Comparison of ENCODE assay signal across 11 cellular contexts in the genomic region with DNA sequence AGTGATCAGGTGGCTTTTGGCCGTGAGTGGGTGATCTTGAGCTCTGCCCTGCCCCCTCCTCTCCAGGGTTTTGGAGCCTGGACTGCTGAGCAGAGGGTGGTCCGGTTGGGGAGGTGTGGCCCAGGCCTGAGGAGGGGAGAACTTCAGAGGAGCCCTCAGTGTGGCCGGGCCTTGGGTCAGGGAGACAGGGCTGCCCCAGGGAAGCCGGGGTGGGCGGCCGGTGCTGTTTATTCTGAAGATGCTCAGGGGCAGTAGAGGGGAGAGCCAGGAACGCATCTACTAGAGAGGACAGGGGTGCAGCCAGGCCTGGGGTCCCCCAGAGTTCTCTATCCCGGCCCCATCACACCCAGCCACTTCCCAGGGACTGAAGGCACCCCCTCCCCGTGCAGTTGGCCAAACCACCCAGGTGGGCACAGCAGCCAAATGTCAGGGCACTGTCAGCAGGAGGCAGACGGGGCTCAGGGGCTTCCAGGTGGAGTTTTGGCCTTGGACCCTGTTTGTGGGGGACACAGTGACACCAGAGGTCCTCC. TPM values are rescaled to one million over a fixed set of nuclear protein-coding genes. Genes with fewer than 3 reads are reported as not detected.
DNase-seq lines count a peak whose midpoint lies in the region; ATAC-seq lines count a peak whose summit lies in the region.
"Had no signal": no experiment of that assay in that cellular context is flagged by ENCODE, and none has a peak within 500 bp of the region (broad histone marks: within the 10 kb centered on the region; RNA-seq: fewer than 3 reads in every experiment).

No MANE protein-coding gene starts in this region.

- POLR2A ChIA-PET in activated CD4-positive, alpha-beta memory T cell treated with anti-CD3 and anti-CD28 coated beads for 36 hours (lab: Charles Lee), result no interaction called here

- H3K4me1 Mint-ChIP-seq in activated CD4-positive, alpha-beta memory T cell treated with anti-CD3 and anti-CD28 coated beads for 36 hours (ENCODE audit: low read depth), result peaks cover 7% of the 10 kb centered on the region
- peaks cover 15 to 24% of the 10 kb centered on the region in 2 donors for H3K4me1 Mint-ChIP-seq in immature natural killer cell

- peak overlapping the region; percentile 20 for H3K4me3 Mint-ChIP-seq in activated CD4-positive, alpha-beta memory T cell treated with anti-CD3 and anti-CD28 coated beads for 36 hours
- peak overlapping the region; percentile 60 to 87 (median 78) for H3K4me3 Mint-ChIP-seq in immature natural killer cell

- peaks cover 17% of the 10 kb centered on the region for H3K27me3 Mint-ChIP-seq in activated CD4-positive, alpha-beta memory T cell treated with anti-CD3 and anti-CD28 coated beads for 36 hours
- peaks cover 4 to 9% (median 4%) of the 10 kb centered on the region in 3 donors for H3K27me3 Mint-ChIP-seq in immature natural killer cell (ENCODE audit: low read depth in 3 of 3)

- no peak for ATAC-seq in HG02610 (IDR thresholded peaks at IDR 0.05; ENCODE audit: unreplicated experiment)

- H3K4me3 ChIP-seq in ACC112 (ENCODE audit: low read depth, low read length), result peak overlapping the region; percentile 83
- peak overlapping the region; percentile 48 for H3K4me3 ChIP-seq in HAP-1
- H3K4me3 ChIP-seq: lung had no signal

- H2AFZ ChIP-seq in ACC112 (ENCODE audit: low read length, unreplicated experiment), result no peak overlapping the region

- H3K79me2 ChIP-seq in ACC112 (ENCODE audit: control insufficient read depth, insufficient read depth, low read length, unreplicated experiment), result no peaks in the 10 kb centered on the region

- peaks cover 14% of the 10 kb centered on the region; the same call in 1 of the 2 replicates for H3K27me3 ChIP-seq in ACC112 (ENCODE audit: insufficient read depth, low read length)
- H3K27me3 ChIP-seq in HAP-1 (ENCODE audit: low read depth), result no peaks in the 10 kb centered on the region

- H3K9me3 Mint-ChIP-seq in activated CD4-positive, alpha-beta memory T cell treated with anti-CD3 and anti-CD28 coated beads for 36 hours, result no peaks in the 10 kb centered on the region
- H3K9me3 Mint-ChIP-seq in immature natural killer cell, result no peaks in the 10 kb centered on the region

- in situ Hi-C loops in HAP-1 (cut with MboI; ENCODE audit: low sequenced_read_pairs), result no loop called here

- DNase-seq in HAP-1 (ENCODE audit: low spot score in 2 of 2), result peak in 1 of 2 experiments; percentile 56
- no peak for DNase-seq in activated CD4-positive, alpha-beta memory T cell treated with anti-CD3 and anti-CD28 coated beads for 36 hours
- no peak for DNase-seq in immature natural killer cell
- no peak for DNase-seq in DMS53 treated with DMSO at 0.1 percent for 48 hours (lab: John Stamatoyannopoulos, UW; ENCODE audit: unreplicated experiment)
- DNase-seq in NCI-H524 (lab: John Stamatoyannopoulos, UW), result no peak
- no peak for DNase-seq in head of caudate nucleus
- DNase-seq: DMS79 treated with DMSO at 0.1 percent for 48 hours, transverse colon had no signal

- intact Hi-C loops in activated CD4-positive, alpha-beta memory T cell treated with anti-CD3 and anti-CD28 coated beads for 36 hours (cut with micrococcal nuclease), result loop anchor here (2.0 kb wide), 1 partner anchor 103 kb away; no protein-coding TSS in a partner anchor
- intact Hi-C loops in head of caudate nucleus (cut with DNase I), result loop anchor here (5.0 kb wide), 1 partner anchor 103 kb away; no protein-coding TSS in a partner anchor

- H3K4me1 ChIP-seq in ACC112 (ENCODE audit: control insufficient read depth, insufficient read depth, low read length, unreplicated experiment) (peaks cover 5% of the 10 kb centered on the region), HAP-1 (peaks cover 5% of the 10 kb centered on the region; the same call in 1 of the 2 replicates)

- H3K36me3 ChIP-seq in ACC112 (ENCODE audit: insufficient read depth, low read length) (no peaks in the 10 kb centered on the region), HAP-1 (replicated peaks) (no peaks in the 10 kb centered on the region)
- H3K36me3 ChIP-seq: transverse colon had no signal

- H3K9me3 ChIP-seq in HAP-1, result no peaks in the 10 kb centered on the region
- H3K9me3 ChIP-seq: transverse colon had no signal

- CTCF ChIA-PET in activated CD4-positive, alpha-beta memory T cell treated with anti-CD3 and anti-CD28 coated beads for 36 hours (lab: Charles Lee), result no interaction called here

- no peak overlapping the region for H3K27ac Mint-ChIP-seq in activated CD4-positive, alpha-beta memory T cell treated with anti-CD3 and anti-CD28 coated beads for 36 hours
- H3K27ac Mint-ChIP-seq in immature natural killer cell, result peak overlapping the region in 1 of 6 donors; percentile 71

- H3K27ac ChIP-seq in ACC112 (ENCODE audit: low read depth, low read length), result no peak overlapping the region
- H3K27ac ChIP-seq: transverse colon had no signal

- H3K36me3 Mint-ChIP-seq in activated CD4-positive, alpha-beta memory T cell treated with anti-CD3 and anti-CD28 coated beads for 36 hours, result no peaks in the 10 kb centered on the region
- no peaks in the 10 kb centered on the region for H3K36me3 Mint-ChIP-seq in immature natural killer cell

RNA-seq across cellular contexts. Expression of gene ERFE, which starts 1.0 kb away (rescaled TPM):
- not detected for total RNA-seq in activated CD4-positive, alpha-beta memory T cell treated with anti-CD3 and anti-CD28 coated beads for 36 hours
- 1 to 10 TPM; 4.6 to 6.2 (median 5.7) TPM for polyA plus RNA-seq in immature natural killer cell

RNA-seq across cellular contexts. Expression of gene KLHL30, which starts 21.3 kb away (rescaled TPM):
- total RNA-seq in activated CD4-positive, alpha-beta memory T cell treated with anti-CD3 and anti-CD28 coated beads for 36 hours, result not detected
- polyA plus RNA-seq in immature natural killer cell, result not detected

RNA-seq across cellular contexts. Expression of gene ILKAP, which starts 43.8 kb away (rescaled TPM):
- total RNA-seq in activated CD4-positive, alpha-beta memory T cell treated with anti-CD3 and anti-CD28 coated beads for 36 hours, result 10 to 100 TPM; 46.7 to 50.2 TPM
- 10 to 100 TPM; 59.2 to 82.8 (median 59.3) TPM for polyA plus RNA-seq in immature natural killer cell

RNA-seq across cellular contexts. Expression of gene ESPNL, which starts 59.6 kb away (rescaled TPM):
- under 1 TPM; 0.12 to 0.14 TPM for total RNA-seq in activated CD4-positive, alpha-beta memory T cell treated with anti-CD3 and anti-CD28 coated beads for 36 hours
- polyA plus RNA-seq in immature natural killer cell, result not detected
